In the genomic region with DNA sequence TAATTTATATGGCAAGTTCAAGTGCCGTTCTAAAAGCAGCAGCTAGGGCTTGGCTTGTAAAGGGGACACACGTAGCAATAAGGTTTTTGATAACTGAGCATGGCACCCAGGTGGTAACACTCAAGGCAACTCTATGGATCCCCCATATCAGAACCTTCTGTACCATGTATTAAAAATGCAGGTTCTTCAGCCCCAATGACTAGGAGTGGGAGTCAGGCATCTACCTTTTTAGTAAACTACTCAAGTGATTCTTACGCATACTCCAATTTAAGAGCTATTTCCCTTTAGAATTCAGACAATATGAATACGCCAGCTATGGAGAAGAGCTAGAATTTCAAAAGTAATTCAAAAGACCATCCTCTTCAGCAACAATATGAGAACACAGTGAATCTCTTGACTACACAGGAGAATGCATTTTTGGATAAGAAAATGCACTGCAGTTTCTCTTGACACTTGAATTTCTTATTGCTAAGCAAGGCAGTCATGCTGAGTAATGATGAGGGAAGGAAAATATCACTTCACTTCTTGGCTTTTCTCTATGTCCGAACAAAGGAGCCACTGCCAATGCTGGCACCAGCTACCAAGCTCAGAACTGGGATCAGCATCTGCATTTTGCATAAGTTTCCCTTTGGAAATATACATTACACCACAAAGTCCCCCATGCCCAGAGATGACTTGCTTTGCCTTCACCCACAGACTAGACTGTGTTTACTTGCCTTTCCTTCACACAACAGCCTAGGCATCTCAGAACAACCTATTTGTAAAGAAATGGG, we compare ENCODE assay signal across 16 cellular contexts. TPM values are rescaled to one million over a fixed set of nuclear protein-coding genes. Genes with fewer than 3 reads are reported as not detected.
DNase-seq lines count a peak whose midpoint lies in the region; ATAC-seq and TF ChIP-seq lines count a peak whose summit lies in the region.
"Had no signal": no experiment of that assay in that cellular context is flagged by ENCODE, and none has a peak within 500 bp of the region (broad histone marks: within the 10 kb centered on the region; RNA-seq: fewer than 3 reads in every experiment).

No MANE protein-coding gene starts in this region.

- no peak for ATAC-seq in right lobe of liver
- ATAC-seq in HG03565 (IDR thresholded peaks at IDR 0.05; ENCODE audit: unreplicated experiment) = no peak
- ATAC-seq: stimulated activated naive CD8-positive, alpha-beta T cell treated with anti-CD3 and anti-CD28 coated beads, Interleukin-15, Interleukin-2, amounts not matched to agents 100 U/mL and 50 U/mL, for 24 hours had no signal

- no peak for TF ChIP-seq EP300 in sigmoid colon (IDR thresholded peaks at IDR 0.05)

- CTCF ChIA-PET in MCF 10A (lab: Yijun Ruan, JAX) = interaction anchor here (0.6 to 1.2 kb wide), 3 partner anchors 13 to 29 kb away, joined by 3 to 4 read pairs (median 3); no protein-coding TSS in a partner anchor

- H3K27me3 Mint-ChIP-seq in MCF 10A (ENCODE audit: insufficient read depth, unreplicated experiment) (no peaks in the 10 kb centered on the region), type B pancreatic cell (no peaks in the 10 kb centered on the region), mesothelial cell of epicardium (ENCODE audit: low read depth) (no peaks in the 10 kb centered on the region)
- H3K27me3 Mint-ChIP-seq: activated B cell treated with CpG ODN at 0.5 μM for 24 hours had no signal

- no peak for TF ChIP-seq POLR2A in breast epithelium (IDR thresholded peaks at IDR 0.05)
- no peak for TF ChIP-seq POLR2A in right lobe of liver (IDR thresholded peaks at IDR 0.05)
- TF ChIP-seq POLR2A in sigmoid colon (IDR thresholded peaks at IDR 0.05) = no peak

- H3K4me1 Mint-ChIP-seq in MCF 10A (ENCODE audit: insufficient read depth, unreplicated experiment) (peaks cover 27% of the 10 kb centered on the region), type B pancreatic cell (ENCODE audit: unreplicated experiment) (peaks cover 24% of the 10 kb centered on the region), mesothelial cell of epicardium (peaks cover 16% of the 10 kb centered on the region)
- H3K4me1 Mint-ChIP-seq: activated B cell treated with CpG ODN at 0.5 μM for 24 hours had no signal

- H3K4me1 ChIP-seq in breast epithelium (no peaks in the 10 kb centered on the region), colonic mucosa (peaks cover 10% of the 10 kb centered on the region), right lobe of liver (peaks cover 0 to 45% (median 26%) of the 10 kb centered on the region in 4 donors), sigmoid colon (peaks cover 0 to 24% (median 5%) of the 10 kb centered on the region in 4 donors)

- H3K4me3 Mint-ChIP-seq in MCF 10A (ENCODE audit: unreplicated experiment) = no peak overlapping the region
- H3K4me3 Mint-ChIP-seq in type B pancreatic cell = no peak overlapping the region
- no peak overlapping the region for H3K4me3 Mint-ChIP-seq in mesothelial cell of epicardium
- H3K4me3 Mint-ChIP-seq: activated B cell treated with CpG ODN at 0.5 μM for 24 hours; activated naive CD4-positive, alpha-beta T cell treated with anti-CD3 and anti-CD28 coated beads, Interleukin-2, amount 10 ng/mL, durations not matched to agents 7 days and 5 days; memory B cell had no signal

- H3K27ac ChIP-seq in breast epithelium (peak overlapping the region in 1 of 2 donors; percentile 50), colonic mucosa (peak overlapping the region; percentile 51), right lobe of liver (peak overlapping the region in 2 of 3 donors; percentile 96), sigmoid colon (peak overlapping the region in 2 of 4 donors; percentile 34 to 52)
- H3K27ac ChIP-seq: spleen had no signal

- intact Hi-C loops in MCF 10A (cut with micrococcal nuclease) (no loop called here), breast epithelium (cut with DNase I; ENCODE audit: low total_unique reads) (no loop called here), colonic mucosa (cut with DNase I) (no loop called here), right lobe of liver (cut with DNase I) (no loop called here), sigmoid colon (cut with DNase I) (no loop called here)

- H3K4me3 ChIP-seq in breast epithelium (no peak overlapping the region), colonic mucosa (no peak overlapping the region), right lobe of liver (no peak overlapping the region), sigmoid colon (no peak overlapping the region)
- H3K4me3 ChIP-seq: spleen had no signal

- peak overlapping the region; percentile 78 for H3K27ac Mint-ChIP-seq in MCF 10A (ENCODE audit: low read depth, unreplicated experiment)
- H3K27ac Mint-ChIP-seq in type B pancreatic cell = peak overlapping the region; percentile 8
- no peak overlapping the region for H3K27ac Mint-ChIP-seq in mesothelial cell of epicardium
- H3K27ac Mint-ChIP-seq: activated B cell treated with CpG ODN at 0.5 μM for 24 hours, memory B cell had no signal

- H3K27me3 ChIP-seq in breast epithelium (no peaks in the 10 kb centered on the region), colonic mucosa (no peaks in the 10 kb centered on the region), right lobe of liver (no peaks in the 10 kb centered on the region), sigmoid colon (no peaks in the 10 kb centered on the region)
- H3K27me3 ChIP-seq: spleen had no signal

- no peak overlapping the region for H3K9ac ChIP-seq in colonic mucosa (ENCODE audit: low read depth in 2 of 2, low read length in 2 of 2)

- H3K36me3 Mint-ChIP-seq in MCF 10A (ENCODE audit: insufficient read depth, unreplicated experiment) (peaks cover 12% of the 10 kb centered on the region), type B pancreatic cell (no peaks in the 10 kb centered on the region), mesothelial cell of epicardium (peaks cover 3% of the 10 kb centered on the region)
- H3K36me3 Mint-ChIP-seq: activated naive CD4-positive, alpha-beta T cell treated with anti-CD3 and anti-CD28 coated beads, Interleukin-2, amount 10 ng/mL, durations not matched to agents 7 days and 5 days; memory B cell had no signal

- H3K9me3 Mint-ChIP-seq in MCF 10A (ENCODE audit: unreplicated experiment) = no peaks in the 10 kb centered on the region
- H3K9me3 Mint-ChIP-seq in type B pancreatic cell = peaks cover 5% of the 10 kb centered on the region
- H3K9me3 Mint-ChIP-seq in mesothelial cell of epicardium = peaks cover 4% of the 10 kb centered on the region
- H3K9me3 Mint-ChIP-seq: activated B cell treated with CpG ODN at 0.5 μM for 24 hours; activated naive CD4-positive, alpha-beta T cell treated with anti-CD3 and anti-CD28 coated beads, Interleukin-2, amount 10 ng/mL, durations not matched to agents 7 days and 5 days; memory B cell had no signal

- TF ChIP-seq CTCF in MCF 10A (IDR thresholded peaks at IDR 0.05; ENCODE audit: unreplicated experiment) = no peak
- TF ChIP-seq CTCF in breast epithelium (IDR thresholded peaks at IDR 0.05) = no peak
- no peak for TF ChIP-seq CTCF in colonic mucosa (IDR thresholded peaks at IDR 0.05)
- TF ChIP-seq CTCF in right lobe of liver (IDR thresholded peaks at IDR 0.05) = no peak
- TF ChIP-seq CTCF in type B pancreatic cell (conservative IDR thresholded peaks at IDR 0.05) = no peak
- TF ChIP-seq CTCF in mesothelial cell of epicardium (IDR thresholded peaks at IDR 0.05; ENCODE audit: unreplicated experiment) = no peak
- no peak for TF ChIP-seq CTCF in sigmoid colon (IDR thresholded peaks at IDR 0.05)

- no TSS peak for BruUV-seq in MCF 10A (replicated peaks; lab: Mats Ljungman, UMichigan)

- 75% methylated on average over 5 of the region's 5 CpGs for WGBS in right lobe of liver (ENCODE audit: insufficient coverage, low coverage, low lambda C conversion rate, missing lambda C conversion rate)
- 71 to 76% methylated on average over 5 of the region's 5 CpGs for WGBS in sigmoid colon, 2 donors

- POLR2A ChIA-PET in MCF 10A (lab: Yijun Ruan, JAX) = interaction anchor here (0.6 to 2.2 kb wide), 6 partner anchors 20 to 94 kb away, joined by 3 to 12 read pairs (median 4); no protein-coding TSS in a partner anchor

- H3K36me3 ChIP-seq in breast epithelium = no peaks in the 10 kb centered on the region
- no peaks in the 10 kb centered on the region for H3K36me3 ChIP-seq in colonic mucosa
- H3K36me3 ChIP-seq in right lobe of liver = peaks cover 0 to 5% (median 0%) of the 10 kb centered on the region in 4 donors
- peaks cover 0 to 5% (median 0%) of the 10 kb centered on the region in 4 donors for H3K36me3 ChIP-seq in sigmoid colon
- H3K36me3 ChIP-seq: spleen had no signal

- DNase-seq in MCF 10A (ENCODE audit: unreplicated experiment) (no peak), breast epithelium (ENCODE audit: low spot score in 2 of 2) (no peak), colonic mucosa (no peak), right lobe of liver (no peak), type B pancreatic cell (ENCODE audit: extremely low spot score, unreplicated experiment) (no peak), mesothelial cell of epicardium (ENCODE audit: low spot score in 2 of 2, unreplicated experiment in 2 of 2) (no peak), sigmoid colon (no peak)
- DNase-seq: activated B cell treated with CpG ODN at 0.5 μM for 24 hours; hippocampal formation; IMR-90; NCI-H1092; spleen; stimulated activated naive CD8-positive, alpha-beta T cell treated with anti-CD3 and anti-CD28 coated beads, Interleukin-15, Interleukin-2, amounts not matched to agents 100 U/mL and 50 U/mL, for 24 hours had no signal

- H3K9me3 ChIP-seq in breast epithelium (no peaks in the 10 kb centered on the region), colonic mucosa (no peaks in the 10 kb centered on the region), right lobe of liver (no peaks in the 10 kb centered on the region), sigmoid colon (no peaks in the 10 kb centered on the region)
- H3K9me3 ChIP-seq: spleen had no signal

RNA-seq across cellular contexts. Expression of a gene that starts 53.5 kb away (rescaled TPM):
- total RNA-seq in MCF 10A (2022) = 94.5 and 105 TPM in 2 replicates
- 100 to 1,000 TPM in 2 of 3 donors, 10 to 100 TPM in 1; 89.0 to 216 (median 131) TPM for total RNA-seq in breast epithelium
- total RNA-seq in colonic mucosa = 100 to 1,000 TPM; 118 to 131 TPM
- total RNA-seq in right lobe of liver = 10 to 100 TPM; 38.8 to 76.5 (median 50.6) TPM
- total RNA-seq in type B pancreatic cell (ENCODE audit: low replicate concordance) = 77.7 and 143 TPM in 2 replicates
- 99.5 to 105 TPM (median 102 TPM) in 3 replicates for total RNA-seq in mesothelial cell of epicardium
- 100 to 1,000 TPM in 1 of 4 donors, 10 to 100 TPM in 3; 41.9 to 127 (median 73.9) TPM for total RNA-seq in sigmoid colon
- 10 to 100 TPM; 46.8 to 49.5 (median 47.9) TPM for polyA plus RNA-seq in sigmoid colon
